In the genomic region with DNA sequence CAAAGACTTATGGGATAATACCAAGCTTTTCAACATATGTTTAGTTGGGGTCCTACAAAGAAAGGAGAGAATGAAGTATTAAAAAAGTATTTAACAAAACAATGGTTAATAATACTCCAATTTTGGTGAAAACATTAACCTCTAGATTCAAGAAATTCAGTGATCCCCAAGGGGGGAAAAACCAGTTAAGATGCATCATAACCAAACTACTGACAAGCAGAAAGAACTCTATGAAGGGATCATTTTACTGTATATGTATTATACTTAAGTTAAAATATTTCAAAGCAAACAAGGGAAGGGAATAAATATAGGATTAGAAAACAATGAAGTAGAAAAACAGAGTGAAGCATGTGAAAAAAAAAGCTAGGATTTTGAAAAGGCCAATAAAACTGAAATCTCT, we compare ENCODE assay signal across 27 cellular contexts.
"Had no signal": no experiment of that assay in that cellular context is flagged by ENCODE, and none has a peak within 500 bp of the region (broad histone marks: within the 10 kb centered on the region; RNA-seq: fewer than 3 reads in every experiment).

No MANE protein-coding gene starts in this region.

- H3K4me3 ChIP-seq: neural progenitor cell, ovary, psoas muscle, right lobe of liver, sigmoid colon, thoracic aorta, thyroid gland, tibial nerve, upper lobe of left lung, vagina had no signal

- H3K27ac ChIP-seq: neural progenitor cell, ovary, parathyroid adenoma, psoas muscle, right lobe of liver, sigmoid colon, thoracic aorta, thyroid gland, tibial nerve, upper lobe of left lung had no signal

- DNase-seq: natural killer cell; occipital lobe; ovary; posterior cingulate gyrus; psoas muscle; right cardiac atrium; right lobe of liver; sigmoid colon; small intestine; stimulated activated CD4-positive, alpha-beta T cell treated with anti-CD3 and anti-CD28 coated beads, Interleukin-1b, Interleukin-23, amount 100 ng/mL, for 48 hours; stimulated activated CD4-positive, alpha-beta T cell treated with anti-CD3 and anti-CD28 coated beads, Interleukin-4, amount 100 ng/mL, for 1 hour; stimulated activated CD4-positive, alpha-beta T cell treated with anti-CD3 and anti-CD28 coated beads, Interleukin-4, amount 100 ng/mL, for 4 hours; stimulated activated CD8-positive, alpha-beta memory T cell treated with anti-CD3 and anti-CD28 coated beads, Interleukin-4, amount 100 ng/mL, for 48 hours; stimulated activated naive CD4-positive, alpha-beta T cell; stimulated activated naive CD8-positive, alpha-beta T cell treated with anti-CD3 and anti-CD28 coated beads, Interleukin-15, amount 100 ng/mL, for 72 hours; stimulated activated naive CD8-positive, alpha-beta T cell treated with anti-CD3 and anti-CD28 coated beads, Interleukin-15, Interleukin-2, amounts not matched to agents 100 U/mL and 50 U/mL, for 24 hours; thyroid gland; trophoblast cell; upper lobe of left lung had no signal

- H3K9ac ChIP-seq: neural progenitor cell, parathyroid adenoma had no signal

- H3K4me1 Mint-ChIP-seq: natural killer cell; nephron; neural progenitor cell; stimulated activated memory B cell treated with anti-CD40 and anti-IgM and Interleukin-4, amounts not matched to agents 10 μg/mL and 1 μg/mL and 100 μg/mL, for 72 hours; stimulated activated naive CD8-positive, alpha-beta T cell treated with anti-CD3 and anti-CD28 coated beads, Interleukin-15, amount 100 ng/mL, for 72 hours had no signal

- H3K9me3 Mint-ChIP-seq: natural killer cell, nephron, neural progenitor cell had no signal

- H3K36me3 ChIP-seq: neural progenitor cell, ovary, right lobe of liver, thoracic aorta, thyroid gland, vagina had no signal

- H3K36me3 Mint-ChIP-seq: natural killer cell; stimulated activated memory B cell treated with anti-CD40 and anti-IgM and Interleukin-4, amounts not matched to agents 10 μg/mL and 1 μg/mL and 100 μg/mL, for 72 hours had no signal

- H3K9me3 ChIP-seq: ovary, psoas muscle, right lobe of liver, sigmoid colon, thoracic aorta, thyroid gland, tibial nerve, upper lobe of left lung, vagina had no signal

- H3K4me2 ChIP-seq: neural progenitor cell had no signal

- ATAC-seq: natural killer cell; psoas muscle; right cardiac atrium; right lobe of liver; stimulated activated memory B cell treated with anti-CD40 and anti-IgM and Interleukin-4, amounts not matched to agents 10 μg/mL and 1 μg/mL and 100 μg/mL, for 72 hours; stimulated activated naive CD8-positive, alpha-beta T cell treated with anti-CD3 and anti-CD28 coated beads, Interleukin-15, amount 100 ng/mL, for 72 hours; stimulated activated naive CD8-positive, alpha-beta T cell treated with anti-CD3 and anti-CD28 coated beads, Interleukin-15, Interleukin-2, amounts not matched to agents 100 U/mL and 50 U/mL, for 24 hours had no signal

- H3K27ac Mint-ChIP-seq: natural killer cell; neural progenitor cell; progenitor cell of endocrine pancreas; stimulated activated memory B cell treated with anti-CD40 and anti-IgM and Interleukin-4, amounts not matched to agents 10 μg/mL and 1 μg/mL and 100 μg/mL, for 72 hours; stimulated activated naive CD8-positive, alpha-beta T cell treated with anti-CD3 and anti-CD28 coated beads, Interleukin-15, amount 100 ng/mL, for 72 hours had no signal

- H2AFZ ChIP-seq: neural progenitor cell, parathyroid adenoma had no signal

- H3K4me1 ChIP-seq: neural progenitor cell, parathyroid adenoma, right lobe of liver, sigmoid colon, thyroid gland, tibial nerve, upper lobe of left lung had no signal

- H3K4me3 Mint-ChIP-seq: natural killer cell; nephron; neural progenitor cell; stimulated activated memory B cell treated with anti-CD40 and anti-IgM and Interleukin-4, amounts not matched to agents 10 μg/mL and 1 μg/mL and 100 μg/mL, for 72 hours; stimulated activated naive CD8-positive, alpha-beta T cell treated with anti-CD3 and anti-CD28 coated beads, Interleukin-15, amount 100 ng/mL, for 72 hours had no signal

- H3K27me3 ChIP-seq: ovary, right lobe of liver, sigmoid colon, thyroid gland, tibial nerve, upper lobe of left lung, vagina had no signal
